17 cellular contexts compared by ENCODE assay signal in the genomic region with DNA sequence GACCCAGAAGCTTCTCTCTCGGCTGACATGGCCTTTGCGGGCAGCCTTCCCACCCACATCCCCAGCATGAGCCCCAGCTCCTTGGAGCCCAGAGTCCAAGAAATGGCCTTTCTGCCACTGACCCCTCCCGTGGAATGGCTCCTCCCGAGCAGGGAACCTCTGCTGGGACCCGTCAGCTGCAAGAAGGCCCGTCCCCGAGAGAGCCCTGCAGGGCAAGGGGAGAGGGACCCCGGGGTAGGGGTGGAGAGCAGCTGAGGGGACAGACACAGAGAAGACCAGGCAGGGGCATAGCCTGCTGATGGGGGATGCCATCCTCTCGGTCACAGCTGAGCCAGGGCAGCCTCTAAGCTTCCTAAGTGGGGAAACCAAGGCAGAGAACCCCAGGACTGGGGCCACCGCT.
"Had no signal": no experiment of that assay in that cellular context is flagged by ENCODE, and none has a peak within 500 bp of the region (broad histone marks: within the 10 kb centered on the region; RNA-seq: fewer than 3 reads in every experiment).

No MANE protein-coding gene starts in this region.

- ATAC-seq: activated CD4-positive, alpha-beta T cell treated with anti-CD3 and anti-CD28 coated beads for 36 hours; stimulated activated naive CD8-positive, alpha-beta T cell treated with anti-CD3 and anti-CD28 coated beads, Interleukin-15, Interleukin-2, amounts not matched to agents 100 U/mL and 50 U/mL, for 24 hours; upper lobe of right lung had no signal

- H3K9me3 ChIP-seq: body of pancreas, suprapubic skin, upper lobe of right lung had no signal

- H3K36me3 ChIP-seq: suprapubic skin, upper lobe of right lung had no signal

- DNase-seq: activated CD4-positive, alpha-beta T cell treated with anti-CD3 and anti-CD28 coated beads for 36 hours; activated CD4-positive, alpha-beta T cell treated with anti-CD3 and anti-CD28 coated beads, Interleukin-2, amount 50 U/mL, for 48 hours; activated naive CD8-positive, alpha-beta T cell treated with anti-CD3 and anti-CD28 coated beads, Interleukin-2, amount 10 ng/mL, durations not matched to agents 7 days and 5 days; activated T-cell treated with anti-CD3 and anti-CD28 coated beads for 4 hours; amygdala; central memory CD4-positive, alpha-beta T cell; erythroblast; foreskin melanocyte; glutamatergic neuron; hypothalamus; islet precursor cell; stimulated activated naive CD8-positive, alpha-beta T cell treated with anti-CD3 and anti-CD28 coated beads, Interleukin-15, Interleukin-2, amounts not matched to agents 100 U/mL and 50 U/mL, for 24 hours; T-helper 2 cell had no signal

- H3K27ac ChIP-seq: suprapubic skin, upper lobe of right lung, VCaP had no signal

- H3K4me3 ChIP-seq: body of pancreas, suprapubic skin, upper lobe of right lung had no signal

- H3K27me3 ChIP-seq: body of pancreas, suprapubic skin, upper lobe of right lung had no signal
